1 cellular context compared by ENCODE assay signal in genomic region chr1:226003502-226004170, GRCh38.
TF ChIP-seq lines count a peak whose summit lies in the region.

No MANE protein-coding gene starts in this region.

TF ChIP-seq in GM23338, 12 proteins besides CTCF, POLR2A, EP300 and RAD21 (continued from another document):
- TF ChIP-seq REST (IDR thresholded peaks at IDR 0.05; ENCODE audit: unreplicated experiment) = no peak
- TF ChIP-seq POLR2AphosphoS5 (IDR thresholded peaks at IDR 0.05; ENCODE audit: low read depth) = no peak
- no peak for TF ChIP-seq ZNF462 (CRISPR knock-in tag; IDR thresholded peaks at IDR 0.05)
- no peak for TF ChIP-seq ZNF114 (CRISPR knock-in tag; IDR thresholded peaks at IDR 0.05)
- TF ChIP-seq JUNB (IDR thresholded peaks at IDR 0.05; ENCODE audit: unreplicated experiment) = no peak
- TF ChIP-seq EZH2phosphoT487 (IDR thresholded peaks at IDR 0.05; ENCODE audit: unreplicated experiment) = no peak
